19 cellular contexts compared by ENCODE assay signal in the genomic region with DNA sequence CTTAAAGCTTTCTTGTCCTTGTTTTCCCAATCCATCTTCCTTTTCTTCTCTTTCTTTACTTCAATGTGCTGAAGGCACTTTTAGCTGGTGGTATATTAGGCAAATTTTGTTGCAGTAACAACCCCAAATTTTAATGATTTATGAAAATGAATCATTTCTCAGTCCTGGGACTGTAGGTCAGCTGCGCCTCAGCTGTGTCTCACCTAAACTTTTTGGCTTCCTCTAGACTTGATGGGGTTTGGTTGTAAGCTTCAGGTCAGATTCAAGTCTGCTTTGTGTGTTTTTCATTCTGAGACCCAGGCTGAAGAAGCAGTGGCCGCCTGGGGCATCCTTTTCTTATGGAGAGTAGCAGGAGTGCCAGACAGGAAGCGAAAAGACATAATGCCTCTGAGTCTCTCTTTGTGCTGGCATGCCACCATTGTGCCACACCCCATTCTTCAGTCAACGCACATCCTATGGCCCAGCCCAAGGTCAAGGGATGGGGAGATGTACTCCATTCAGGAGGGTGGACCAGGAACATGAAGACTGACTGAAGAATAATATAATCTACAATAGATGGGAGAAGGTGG. TPM values are rescaled to one million over a fixed set of nuclear protein-coding genes. Genes with fewer than 3 reads are reported as not detected.
A peak's percentile ranks its signal among the peaks of the same experiment; 100 is the strongest.
DNase-seq lines count a peak whose midpoint lies in the region; ATAC-seq, FAIRE-seq and TF ChIP-seq lines count a peak whose summit lies in the region.
"Had no signal": no experiment of that assay in that cellular context is flagged by ENCODE, and none has a peak within 500 bp of the region (broad histone marks: within the 10 kb centered on the region; RNA-seq: fewer than 3 reads in every experiment).

No MANE protein-coding gene starts in this region.

- H3K9me3 Mint-ChIP-seq in GM23338 = peaks cover 6% of the 10 kb centered on the region; the same call in 2 of the 3 replicates
- H3K9me3 Mint-ChIP-seq: stimulated activated effector memory CD8-positive, alpha-beta T cell treated with anti-CD3 and anti-CD28 coated beads, Interleukin-12 subunit alpha, Interleukin-12 subunit beta, amount 100 ng/mL, for 72 hours had no signal

- FAIRE-seq in RCC 7860 (lab: Jason Lieb, UNC) = no peak

- H3K4me3 Mint-ChIP-seq in GM23338 = no peak overlapping the region
- H3K4me3 Mint-ChIP-seq: stimulated activated effector memory CD8-positive, alpha-beta T cell treated with anti-CD3 and anti-CD28 coated beads, Interleukin-12 subunit alpha, Interleukin-12 subunit beta, amount 100 ng/mL, for 72 hours had no signal

- no peaks in the 10 kb centered on the region; the same call in 1 of the 2 replicates for H3K36me3 ChIP-seq in GM23338 (ENCODE audit: insufficient read depth)
- H3K36me3 ChIP-seq: BLaER1, esophagus squamous epithelium, lower lobe of right lung had no signal

- peak overlapping the region; percentile 46; the same call in 1 of the 2 replicates for H3K4me2 ChIP-seq in GM23338
- H3K4me2 ChIP-seq: BLaER1 had no signal

- peaks cover 9% of the 10 kb centered on the region for H3K4me1 ChIP-seq in GM23338 (ENCODE audit: insufficient read depth)

- H4K20me1 ChIP-seq in GM23338 (replicated peaks; ENCODE audit: insufficient read depth) = no peaks in the 10 kb centered on the region
- H4K20me1 ChIP-seq: BLaER1 had no signal

- no peak overlapping the region for H3K27ac ChIP-seq in GM23338 (ENCODE audit: low read depth)
- H3K27ac ChIP-seq: BLaER1, esophagus squamous epithelium, lower lobe of right lung had no signal

- H3K27ac Mint-ChIP-seq in GM23338 = no peak overlapping the region
- H3K27ac Mint-ChIP-seq: stimulated activated effector memory CD8-positive, alpha-beta T cell treated with anti-CD3 and anti-CD28 coated beads, Interleukin-12 subunit alpha, Interleukin-12 subunit beta, amount 100 ng/mL, for 72 hours had no signal

- H3K9me2 ChIP-seq in GM23338 (ENCODE audit: insufficient read depth) = peaks cover 6% of the 10 kb centered on the region; the same call in 1 of the 2 replicates

- H3K4me3 ChIP-seq in GM23338 = no peak overlapping the region
- H3K4me3 ChIP-seq: BLaER1, esophagus squamous epithelium, lower lobe of right lung had no signal

- H3K27me3 Mint-ChIP-seq in GM23338 (ENCODE audit: insufficient read depth, low read depth, poor library complexity) = peaks cover 4% of the 10 kb centered on the region

- H3F3A ChIP-seq in GM23338 (replicated peaks; ENCODE audit: low read depth) = no peaks in the 10 kb centered on the region

- no peaks in the 10 kb centered on the region for H3K36me3 Mint-ChIP-seq in GM23338 (ENCODE audit: low read depth)
- H3K36me3 Mint-ChIP-seq: stimulated activated effector memory CD8-positive, alpha-beta T cell treated with anti-CD3 and anti-CD28 coated beads, Interleukin-12 subunit alpha, Interleukin-12 subunit beta, amount 100 ng/mL, for 72 hours had no signal

- no peak overlapping the region for H2AFZ ChIP-seq in GM23338

- ATAC-seq in GM18517 (IDR thresholded peaks at IDR 0.05; ENCODE audit: unreplicated experiment) = peak; percentile 37
- ATAC-seq in GM23338 = peak; percentile 62
- ATAC-seq: lower lobe of right lung, sciatic nerve had no signal

- H3K79me2 ChIP-seq in GM23338 (replicated peaks; ENCODE audit: insufficient read depth) = no peaks in the 10 kb centered on the region

- H3K4me1 Mint-ChIP-seq in GM23338 = peaks cover 14% of the 10 kb centered on the region

- H3K27me3 ChIP-seq in GM23338 (ENCODE audit: insufficient read depth) = no peaks in the 10 kb centered on the region
- H3K27me3 ChIP-seq: BLaER1 had no signal

- DNase-seq in GM23338 (ENCODE audit: low spot score) = no peak
- peak; percentile 9 for DNase-seq in NCI-H146 (lab: John Stamatoyannopoulos, UW)
- peak; percentile 17 for DNase-seq in iPS-NIHi11 (ENCODE audit: low spot score)
- DNase-seq in NCI-H526 treated with DMSO at 0.1 percent for 48 hours (lab: John Stamatoyannopoulos, UW) = no peak
- no peak for DNase-seq in germinal center (ENCODE audit: low spot score)
- DNase-seq in RCC 7860 (ENCODE audit: low spot score) = no peak
- DNase-seq in NCI-H1694 (lab: John Stamatoyannopoulos, UW) = no peak
- DNase-seq: cortex of kidney; DND-41; esophagus squamous epithelium; hippocampal formation; lower lobe of right lung; NCI-H2227 treated with DMSO at 0.1 percent for 48 hours; stimulated activated CD4-positive, alpha-beta T cell treated with anti-CD3 and anti-CD28 coated beads, Interleukin-4, amount 100 ng/mL, for 4 hours; T-helper 2 cell had no signal

- no peak for TF ChIP-seq CTCF in GM23338 (conservative IDR thresholded peaks at IDR 0.05; ENCODE audit: low read depth in 2 of 2)

TF ChIP-seq in GM23338, 12 proteins besides CTCF, POLR2A, EP300 and RAD21 (continues in another document):
- TF ChIP-seq CREB1 (CRISPR knock-in tag; IDR thresholded peaks at IDR 0.05; ENCODE audit: low read depth) (no peak), NANOG (IDR thresholded peaks at IDR 0.05; ENCODE audit: borderline replicate concordance) (no peak)
- TF ChIP-seq, protein P1, sequence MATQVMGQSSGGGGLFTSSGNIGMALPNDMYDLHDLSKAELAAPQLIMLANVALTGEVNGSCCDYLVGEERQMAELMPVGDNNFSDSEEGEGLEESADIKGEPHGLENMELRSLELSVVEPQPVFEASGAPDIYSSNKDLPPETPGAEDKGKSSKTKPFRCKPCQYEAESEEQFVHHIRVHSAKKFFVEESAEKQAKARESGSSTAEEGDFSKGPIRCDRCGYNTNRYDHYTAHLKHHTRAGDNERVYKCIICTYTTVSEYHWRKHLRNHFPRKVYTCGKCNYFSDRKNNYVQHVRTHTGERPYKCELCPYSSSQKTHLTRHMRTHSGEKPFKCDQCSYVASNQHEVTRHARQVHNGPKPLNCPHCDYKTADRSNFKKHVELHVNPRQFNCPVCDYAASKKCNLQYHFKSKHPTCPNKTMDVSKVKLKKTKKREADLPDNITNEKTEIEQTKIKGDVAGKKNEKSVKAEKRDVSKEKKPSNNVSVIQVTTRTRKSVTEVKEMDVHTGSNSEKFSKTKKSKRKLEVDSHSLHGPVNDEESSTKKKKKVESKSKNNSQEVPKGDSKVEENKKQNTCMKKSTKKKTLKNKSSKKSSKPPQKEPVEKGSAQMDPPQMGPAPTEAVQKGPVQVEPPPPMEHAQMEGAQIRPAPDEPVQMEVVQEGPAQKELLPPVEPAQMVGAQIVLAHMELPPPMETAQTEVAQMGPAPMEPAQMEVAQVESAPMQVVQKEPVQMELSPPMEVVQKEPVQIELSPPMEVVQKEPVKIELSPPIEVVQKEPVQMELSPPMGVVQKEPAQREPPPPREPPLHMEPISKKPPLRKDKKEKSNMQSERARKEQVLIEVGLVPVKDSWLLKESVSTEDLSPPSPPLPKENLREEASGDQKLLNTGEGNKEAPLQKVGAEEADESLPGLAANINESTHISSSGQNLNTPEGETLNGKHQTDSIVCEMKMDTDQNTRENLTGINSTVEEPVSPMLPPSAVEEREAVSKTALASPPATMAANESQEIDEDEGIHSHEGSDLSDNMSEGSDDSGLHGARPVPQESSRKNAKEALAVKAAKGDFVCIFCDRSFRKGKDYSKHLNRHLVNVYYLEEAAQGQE (IDR thresholded peaks at IDR 0.05; ENCODE audit: unreplicated experiment) = no peak

RNA-seq across cellular contexts. Expression of a gene that starts 28.9 kb away (rescaled TPM):
- 10.9 and 13.2 TPM in 2 replicates for total RNA-seq in GM23338 (2014; rRNA removed; shearing (Covaris generic))
- polyA plus RNA-seq in GM23338 (2016; fragmentation: Nextera tagmentation; extraction: Ambion mirVana) = 6.0 and 8.1 TPM in 2 replicates

Comparison
In these comparisons a context has a peak if more than half of its experiments do, and no peak if none do; other contexts are left out.
1. DNase-seq: peak in NCI-H146 (single experiment) and iPS-NIHi11 (single experiment); none in GM23338 (single experiment), NCI-H526 treated with DMSO at 0.1 percent for 48 hours (single experiment), germinal center (single experiment), RCC 7860 (single experiment) and NCI-H1694 (single experiment).